ENCODE assay signal across 8 cellular contexts in the genomic region with DNA sequence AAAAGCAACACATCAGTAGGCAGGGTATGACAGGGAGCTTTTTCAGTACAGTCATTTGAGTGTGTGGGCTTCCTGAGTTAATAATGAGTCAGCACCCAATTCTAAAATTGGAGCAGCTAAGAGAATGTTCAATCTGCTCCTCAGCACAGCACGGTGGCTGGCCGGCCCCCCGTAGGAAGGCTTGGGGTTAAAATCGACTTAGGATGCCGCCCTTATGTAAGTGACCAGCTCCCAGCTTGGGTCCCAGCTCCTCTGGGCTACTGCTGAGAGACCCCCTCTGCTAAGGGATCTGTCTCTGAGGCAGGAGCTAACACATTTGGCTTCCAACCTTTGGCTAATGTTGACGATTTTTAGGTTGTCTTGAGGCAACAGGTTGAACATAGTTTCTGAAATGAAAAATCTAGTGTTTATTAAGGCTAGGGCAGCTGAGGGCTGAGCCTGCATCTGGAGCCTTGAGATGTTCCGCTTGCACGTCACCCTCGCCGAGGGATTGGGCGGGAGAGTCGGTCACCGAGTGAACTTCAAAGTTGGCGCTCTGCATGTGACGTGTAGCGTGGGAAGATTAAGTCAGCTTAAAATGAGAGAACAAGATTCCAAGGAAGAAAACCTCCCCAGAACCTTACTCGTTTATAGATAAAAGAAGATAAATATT.
DNase-seq lines count a peak whose midpoint lies in the region; ATAC-seq and TF ChIP-seq lines count a peak whose summit lies in the region.
"Not testable (repeated sequence)": the region's sequence is repeated elsewhere in the genome, so short reads cannot be mapped to it uniquely, and the experiment has no call there.

No MANE protein-coding gene starts in this region.

- not testable (repeated sequence) for H3K27me3 ChIP-seq in ascending aorta; heart right ventricle; rectal smooth muscle tissue (ENCODE audit: control insufficient read depth, insufficient read depth, low read length)

- H3K4me3 ChIP-seq in AG09309 (ENCODE audit: control insufficient read depth, low read depth, low read length): peak overlapping the region; percentile 55
- peak overlapping the region; percentile 37 to 61 for H3K4me3 ChIP-seq in ascending aorta
- H3K4me3 ChIP-seq in heart right ventricle: peak overlapping the region in 8 of 10 donors; percentile 24 to 60 (median 55)
- peak overlapping the region; percentile 41 for H3K4me3 ChIP-seq in rectal smooth muscle tissue (ENCODE audit: low read length)

- not testable (repeated sequence) for TF ChIP-seq CTCF in AG09309 (IDR thresholded peaks at IDR 0.05; ENCODE audit: control insufficient read depth, insufficient read depth, low read depth, low read length, missing control alignments); ascending aorta (IDR thresholded peaks at IDR 0.05); heart right ventricle (IDR thresholded peaks at IDR 0.05)

- H3K9ac ChIP-seq in rectal smooth muscle tissue (ENCODE audit: low read length): not testable (repeated sequence)

- peak overlapping the region in 2 of 3 donors; percentile 53 to 75 for H3K4me3 Mint-ChIP-seq in T-cell

- H3K27ac Mint-ChIP-seq in T-cell: peak overlapping the region in 1 of 2 donors; percentile 85

- H3K9me3 ChIP-seq in ascending aorta, heart right ventricle: not testable (repeated sequence)

- peaks cover 0 to 33% (median 0%) of the 10 kb centered on the region in 3 donors for H3K4me1 Mint-ChIP-seq in T-cell

- POLR2A ChIA-PET in T-cell (lab: Charles Lee): not testable (repeated sequence)

- not testable (repeated sequence) for H3K36me3 Mint-ChIP-seq in T-cell

- H3K27me3 Mint-ChIP-seq in T-cell: not testable (repeated sequence)

- not testable (repeated sequence) for H3K9me3 Mint-ChIP-seq in T-cell

- WGBS in heart right ventricle, 2 donors: 23 to 39% methylated on average over 8 to 11 of the region's 17 CpGs

- H3K27ac ChIP-seq in ascending aorta: peak overlapping the region; percentile 78 to 87
- peak overlapping the region in 8 of 10 donors; percentile 55 to 90 (median 82) for H3K27ac ChIP-seq in heart right ventricle
- not testable (repeated sequence) for H3K27ac ChIP-seq in rectal smooth muscle tissue (ENCODE audit: low read depth, low read length)

- intact Hi-C loops in ascending aorta (cut with DNase I); heart right ventricle (cut with DNase I): not testable (repeated sequence)

- DNase-seq in AG09309 (ENCODE audit: low read depth); T-cell; ascending aorta (ENCODE audit: low spot score in 2 of 2); heart right ventricle: not testable (repeated sequence)

- peak; percentile 61 for ATAC-seq in GM18873 (IDR thresholded peaks at IDR 0.05; ENCODE audit: low FRiP score, unreplicated experiment)
- ATAC-seq in HG02610 (IDR thresholded peaks at IDR 0.05; ENCODE audit: unreplicated experiment): peak; percentile 79
- ATAC-seq in HG03558 (IDR thresholded peaks at IDR 0.05; ENCODE audit: extremely low read depth, unreplicated experiment): peak; percentile 52
- peak in 3 of 4 experiments; percentile 37 to 47 (median 46) for ATAC-seq in T-cell (replicated peaks in 1 of 4)
- peak; percentile 23 to 68 (median 54) for ATAC-seq in heart right ventricle

- H3K36me3 ChIP-seq in ascending aorta; heart right ventricle; rectal smooth muscle tissue (ENCODE audit: control insufficient read depth, insufficient read depth, low read length): not testable (repeated sequence)

- H3K4me1 ChIP-seq in ascending aorta (peaks cover 0 to 11% of the 10 kb centered on the region in 2 donors), heart right ventricle (peaks cover 0 to 24% (median 16%) of the 10 kb centered on the region in 9 donors)
- H3K4me1 ChIP-seq in rectal smooth muscle tissue (ENCODE audit: control insufficient read depth, insufficient read depth, low read length): not testable (repeated sequence)

- CTCF ChIA-PET in T-cell (lab: Charles Lee): not testable (repeated sequence)
